ENCODE assay signal across 17 cellular contexts in the genomic region with DNA sequence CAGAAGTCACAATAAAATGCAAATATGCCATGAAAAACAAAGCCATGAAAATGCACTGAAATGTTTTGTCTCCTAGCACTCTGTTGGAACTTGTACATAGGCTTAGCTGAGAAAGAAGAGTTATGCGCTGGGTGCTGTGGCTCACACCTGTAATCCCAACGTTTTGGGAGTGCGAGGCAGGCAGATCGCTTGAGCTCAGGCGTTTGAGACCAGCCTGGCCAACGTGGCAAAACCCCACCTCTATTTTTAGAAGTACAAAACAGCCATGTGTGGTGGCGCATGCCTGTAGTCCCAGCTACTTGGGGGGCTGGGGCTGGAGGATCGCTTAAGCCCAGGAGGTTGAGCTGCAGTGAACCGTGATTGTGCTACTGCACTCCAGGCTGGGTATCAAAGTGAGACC. TPM values are rescaled to one million over a fixed set of nuclear protein-coding genes. Genes with fewer than 3 reads are reported as not detected.
DNase-seq lines count a peak whose midpoint lies in the region; ATAC-seq, FAIRE-seq and TF ChIP-seq lines count a peak whose summit lies in the region.
"Had no signal": no experiment of that assay in that cellular context is flagged by ENCODE, and none has a peak within 500 bp of the region (broad histone marks: within the 10 kb centered on the region; RNA-seq: fewer than 3 reads in every experiment).

No MANE protein-coding gene starts in this region.

- intact Hi-C loops in psoas muscle (cut with DNase I), result no loop called here

- H3K4me1 ChIP-seq in BLaER1, result peaks cover 32% of the 10 kb centered on the region
- H3K4me1 ChIP-seq in adipocyte (ENCODE audit: control insufficient read depth, insufficient read depth, low read length), result peaks cover 61% of the 10 kb centered on the region
- peaks cover 0 to 57% of the 10 kb centered on the region in 2 donors for H3K4me1 ChIP-seq in right atrium auricular region
- peaks cover 72% of the 10 kb centered on the region for H3K4me1 ChIP-seq in psoas muscle

- H3K9ac ChIP-seq in BLaER1 (no peak overlapping the region), adipocyte (ENCODE audit: low read length) (peak overlapping the region; percentile 55)

- no peak for FAIRE-seq in frontal cortex (lab: Jason Lieb, UNC)
- FAIRE-seq: urothelium cell line had no signal

- H3K27me3 ChIP-seq in BLaER1 (no peaks in the 10 kb centered on the region), adipocyte (replicated peaks; ENCODE audit: control insufficient read depth, insufficient read depth, low read length) (no peaks in the 10 kb centered on the region), right atrium auricular region (no peaks in the 10 kb centered on the region), psoas muscle (ENCODE audit: insufficient read depth in 3 of 3, low read length in 2 of 3) (no peaks in the 10 kb centered on the region), WERI-Rb-1 (ENCODE audit: insufficient read depth, low read depth, severe bottlenecking) (no peaks in the 10 kb centered on the region)
- H3K27me3 ChIP-seq: adrenal gland had no signal

- H3K36me3 ChIP-seq in BLaER1, result peaks cover 14% of the 10 kb centered on the region; the same call in 1 of the 2 replicates
- peaks cover 10% of the 10 kb centered on the region for H3K36me3 ChIP-seq in adipocyte (ENCODE audit: control insufficient read depth, insufficient read depth, low read length, severe bottlenecking)
- H3K36me3 ChIP-seq in right atrium auricular region, result no peaks in the 10 kb centered on the region
- no peaks in the 10 kb centered on the region for H3K36me3 ChIP-seq in psoas muscle (ENCODE audit: insufficient read depth in 1 of 2, low read depth in 1 of 2)
- no peaks in the 10 kb centered on the region for H3K36me3 ChIP-seq in WERI-Rb-1
- H3K36me3 ChIP-seq: adrenal gland had no signal

- no peaks in the 10 kb centered on the region for H4K20me1 ChIP-seq in BLaER1

- no peak for DNase-seq in adipocyte (ENCODE audit: low read depth)
- DNase-seq in right atrium auricular region (ENCODE audit: low spot score), result no peak
- peak in 1 of 2 donors; percentile 56 for DNase-seq in psoas muscle
- DNase-seq in WERI-Rb-1, result no peak
- no peak for DNase-seq in NCI-H524 (lab: John Stamatoyannopoulos, UW)
- no peak for DNase-seq in frontal cortex (ENCODE audit: low spot score in 2 of 2)
- no peak for DNase-seq in NCI-H1048 (lab: John Stamatoyannopoulos, UW)
- DNase-seq: activated CD8-positive, alpha-beta T cell treated with anti-CD3 and anti-CD28 coated beads, Interleukin-2, amount 10 ng/mL, durations not matched to agents 7 days and 5 days; adrenal gland; H7; KBM-7; NCI-H2171; NCI-H526; RPMI8226 had no signal

- H3K9me3 ChIP-seq in BLaER1, result peaks cover 39% of the 10 kb centered on the region
- H3K9me3 ChIP-seq in adipocyte (ENCODE audit: control insufficient read depth, low read length), result peaks cover 4% of the 10 kb centered on the region
- no peaks in the 10 kb centered on the region for H3K9me3 ChIP-seq in right atrium auricular region
- H3K9me3 ChIP-seq in psoas muscle, result no peaks in the 10 kb centered on the region
- H3K9me3 ChIP-seq in WERI-Rb-1 (ENCODE audit: severe bottlenecking), result no peaks in the 10 kb centered on the region
- H3K9me3 ChIP-seq: adrenal gland had no signal

- ATAC-seq in psoas muscle, result peak; percentile 56 to 66 (median 64)
- ATAC-seq: activated CD4-positive, CD25-positive, alpha-beta regulatory T cell treated with anti-CD3 and anti-CD28 coated beads, Interleukin-2, amount 50 U/mL, for 24 hours; activated CD8-positive, alpha-beta T cell treated with anti-CD3 and anti-CD28 coated beads, Interleukin-2, amount 10 ng/mL, durations not matched to agents 7 days and 5 days had no signal

- WGBS in psoas muscle, 3 donors, result 27 to 36% (median 31%) methylated on average over 9 of the region's 9 CpGs

- no peak overlapping the region for H3K4me3 ChIP-seq in BLaER1
- H3K4me3 ChIP-seq in adipocyte (ENCODE audit: low read length), result no peak overlapping the region
- no peak overlapping the region for H3K4me3 ChIP-seq in right atrium auricular region
- peak overlapping the region; percentile 35 for H3K4me3 ChIP-seq in psoas muscle
- H3K4me3 ChIP-seq in WERI-Rb-1 (ENCODE audit: low read depth, low read length), result no peak overlapping the region
- H3K4me3 ChIP-seq: adrenal gland had no signal

- TF ChIP-seq CTCF in right atrium auricular region (IDR thresholded peaks at IDR 0.05) (no peak), psoas muscle (IDR thresholded peaks at IDR 0.05) (no peak), WERI-Rb-1 (IDR thresholded peaks at IDR 0.05; ENCODE audit: low read depth, low read length) (no peak)

- peak overlapping the region; percentile 64; the same call in 1 of the 2 replicates for H3K27ac ChIP-seq in BLaER1
- peak overlapping the region; percentile 69 to 82 for H3K27ac ChIP-seq in right atrium auricular region
- peak overlapping the region; percentile 91 for H3K27ac ChIP-seq in psoas muscle
- no peak overlapping the region for H3K27ac ChIP-seq in WERI-Rb-1

- peak overlapping the region; percentile 52 for H3K4me2 ChIP-seq in BLaER1

RNA-seq across cellular contexts. Expression of gene IRS1, which starts 39.9 kb away (rescaled TPM):
- total RNA-seq in right atrium auricular region (10 to 100 TPM; 14.6 to 15.8 TPM), psoas muscle (10 to 100 TPM in 3 of 4 donors, 1 to 10 TPM in 1; 6.1 to 12.2 (median 11.6) TPM), frontal cortex (11.8 TPM)
- 10 to 100 TPM in 2 of 3 donors, 1 to 10 TPM in 1; 2.5 to 21.0 (median 17.1) TPM for polyA plus RNA-seq in psoas muscle
